1 cellular context compared by ENCODE assay signal in genomic region chr6:35452186-35453090, GRCh38.
TF ChIP-seq lines count a peak whose summit lies in the region.

FANCE (plus strand) TSS chr6:35452338; CDS start chr6:35452546, 208 bp downstream.

TF ChIP-seq in HepG2, 621 proteins besides CTCF, POLR2A, EP300 and RAD21 (continued from another document and continues in another):
- TF ChIP-seq ZNF609 (CRISPR knock-in tag; IDR thresholded peaks at IDR 0.05; ENCODE audit: borderline replicate concordance) (no peak; the same call in 1 of the 2 replicates), CBX1 (IDR thresholded peaks at IDR 0.05; ENCODE audit: low read depth) (no peak), GLMP (CRISPR knock-in tag; IDR thresholded peaks at IDR 0.05; ENCODE audit: borderline replicate concordance) (no peak), ZSCAN9 (CRISPR knock-in tag; IDR thresholded peaks at IDR 0.05; ENCODE audit: borderline replicate concordance) (peak; percentile 90), ZNF878 (CRISPR knock-in tag; IDR thresholded peaks at IDR 0.05) (no peak), FOXA3 (CRISPR knock-in tag; IDR thresholded peaks at IDR 0.05) (0 out of 2 replicates have a peak, but pooled peaks have one; percentile 40), CSRNP2 (CRISPR knock-in tag; conservative IDR thresholded peaks at IDR 0.05; ENCODE audit: low read depth) (no peak), SAFB2 (CRISPR knock-in tag; IDR thresholded peaks at IDR 0.05; ENCODE audit: borderline replicate concordance, low read depth) (peak; percentile 95; the same call in 1 of the 2 replicates), ZNF138 (CRISPR knock-in tag; IDR thresholded peaks at IDR 0.05; ENCODE audit: low read depth) (no peak), ZNF33A (CRISPR knock-in tag; IDR thresholded peaks at IDR 0.05; ENCODE audit: borderline replicate concordance) (no peak), ZNF614 (CRISPR knock-in tag; IDR thresholded peaks at IDR 0.05; ENCODE audit: borderline replicate concordance) (peak; percentile 83; the same call in 1 of the 2 replicates), RNF2 (conservative IDR thresholded peaks at IDR 0.05; ENCODE audit: low read depth) (peak; percentile 94), ZNF274 (CRISPR knock-in tag; IDR thresholded peaks at IDR 0.05) (peak; percentile 56; the same call in 1 of the 2 replicates), ZUFSP (CRISPR knock-in tag; IDR thresholded peaks at IDR 0.05; ENCODE audit: borderline replicate concordance) (no peak), ZKSCAN5 (CRISPR knock-in tag; IDR thresholded peaks at IDR 0.05) (0 out of 2 replicates have a peak, but pooled peaks have one; percentile 5), KMT2A (CRISPR knock-in tag; IDR thresholded peaks at IDR 0.05) (peak; percentile 89), ARNT2 (CRISPR knock-in tag; IDR thresholded peaks at IDR 0.05; ENCODE audit: low read depth) (peak; percentile 98), TAF15 (IDR thresholded peaks at IDR 0.05; ENCODE audit: low read depth, low read length, poor library complexity, severe bottlenecking) (peak; percentile 18), RFX3 (CRISPR knock-in tag; IDR thresholded peaks at IDR 0.05) (no peak), ZNF414 (CRISPR knock-in tag; IDR thresholded peaks at IDR 0.05) (no peak), RBM39 (IDR thresholded peaks at IDR 0.05; ENCODE audit: low read depth, low read length, poor library complexity, severe bottlenecking) (peak; percentile 80), ZNF224 (CRISPR knock-in tag; IDR thresholded peaks at IDR 0.05) (0 out of 2 replicates have a peak, but pooled peaks have one; percentile 31), PAX8 (CRISPR knock-in tag; IDR thresholded peaks at IDR 0.05; ENCODE audit: borderline replicate concordance) (no peak), RXRB (CRISPR knock-in tag; IDR thresholded peaks at IDR 0.05; ENCODE audit: borderline replicate concordance) (peak; percentile 66), CSRNP1 (CRISPR knock-in tag; IDR thresholded peaks at IDR 0.05) (peak; percentile 86; the same call in 1 of the 2 replicates), ZGPAT (CRISPR knock-in tag; IDR thresholded peaks at IDR 0.05) (peak; percentile 83), ZEB1 (IDR thresholded peaks at IDR 0.05; ENCODE audit: insufficient replicate concordance, low read depth) (no peak), IKZF5 (CRISPR knock-in tag; IDR thresholded peaks at IDR 0.05) (peak; percentile 61; the same call in 1 of the 2 replicates), CENPT (CRISPR knock-in tag; IDR thresholded peaks at IDR 0.05; ENCODE audit: low read depth) (no peak), IRF9 (CRISPR knock-in tag; IDR thresholded peaks at IDR 0.05; ENCODE audit: borderline replicate concordance) (peak; percentile 86; the same call in 1 of the 2 replicates), SOX13 (IDR thresholded peaks at IDR 0.05) (no peak), SOX13 (CRISPR knock-in tag; conservative IDR thresholded peaks at IDR 0.05 in 1 of 2, IDR thresholded peaks at IDR 0.05 in 1 of 2) (peak in 1 of 2 experiments; percentile 51; a peak in 1 of 4 replicates), SNAPC2 (CRISPR knock-in tag; IDR thresholded peaks at IDR 0.05) (peak; percentile 71), DMTF1 (CRISPR knock-in tag; IDR thresholded peaks at IDR 0.05) (no peak), DMAP1 (CRISPR knock-in tag; IDR thresholded peaks at IDR 0.05) (peak; percentile 78; the same call in 1 of the 2 replicates), SRSF1 (optimal IDR thresholded peaks at IDR 0.05; ENCODE audit: low read depth, low read length) (peak; percentile 95), SAP130 (CRISPR knock-in tag; IDR thresholded peaks at IDR 0.05; ENCODE audit: low read depth) (peak; percentile 97), ZNF839 (CRISPR knock-in tag; IDR thresholded peaks at IDR 0.05; ENCODE audit: borderline replicate concordance) (0 out of 2 replicates have a peak, but pooled peaks have one; percentile 52), ZNF652 (CRISPR knock-in tag; IDR thresholded peaks at IDR 0.05; ENCODE audit: borderline replicate concordance, low read depth) (no peak), ZNF12 (CRISPR knock-in tag; IDR thresholded peaks at IDR 0.05) (no peak)
